ENCODE assay signal across 2 cellular contexts in the genomic region with DNA sequence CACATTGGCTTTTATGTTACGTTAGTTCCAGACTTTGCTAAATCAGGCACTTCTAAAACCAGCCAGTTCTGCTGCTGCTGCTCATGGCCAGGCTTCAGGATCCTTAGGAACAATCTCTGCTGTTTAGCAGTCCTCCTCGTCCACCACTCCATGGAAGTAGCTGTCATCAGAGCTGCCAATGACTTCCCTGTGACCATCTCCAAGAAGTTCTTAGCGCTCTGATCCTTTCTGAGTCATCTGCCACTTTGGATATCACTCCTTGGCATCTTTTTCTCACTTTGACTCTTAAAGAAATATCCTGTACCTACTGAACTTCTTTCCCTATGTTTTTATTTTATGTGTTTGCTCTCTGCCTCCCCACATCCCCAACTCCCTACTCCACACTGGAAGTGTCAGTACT.
TF ChIP-seq lines count a peak whose summit lies in the region.

No MANE protein-coding gene starts in this region.

TF ChIP-seq in A549, 52 proteins besides CTCF, POLR2A, EP300 and RAD21:
- TF ChIP-seq BHLHE40 (IDR thresholded peaks at IDR 0.05; ENCODE audit: low read depth, low read length) (no peak), SREBF2 (IDR thresholded peaks at IDR 0.05) (no peak), ELK1 (IDR thresholded peaks at IDR 0.05; ENCODE audit: low read depth, low read length) (no peak), MAFK (IDR thresholded peaks at IDR 0.05; ENCODE audit: partially characterized antibody) (no peak), FOSB (CRISPR knock-in tag; IDR thresholded peaks at IDR 0.05) (no peak), TP53 (CRISPR knock-in tag; IDR thresholded peaks at IDR 0.05) (no peak), SMC3 (IDR thresholded peaks at IDR 0.05) (no peak), RCOR1 (IDR thresholded peaks at IDR 0.05; ENCODE audit: low read depth, low read length) (no peak), GATA3 (IDR thresholded peaks at IDR 0.05; ENCODE audit: borderline replicate concordance) (no peak), RARB (CRISPR knock-in tag; IDR thresholded peaks at IDR 0.05) (no peak), ZSCAN20 (CRISPR knock-in tag; IDR thresholded peaks at IDR 0.05) (no peak), CHD4 (IDR thresholded peaks at IDR 0.05; ENCODE audit: borderline replicate concordance) (no peak), POLR2AphosphoS2 (conservative IDR thresholded peaks at IDR 0.05; ENCODE audit: low read length) (no peak), MAZ (IDR thresholded peaks at IDR 0.05; ENCODE audit: borderline replicate concordance, low read depth, low read length) (no peak), ZFP36 (IDR thresholded peaks at IDR 0.05; ENCODE audit: borderline replicate concordance, partially characterized antibody) (no peak), ESRRA (IDR thresholded peaks at IDR 0.05; ENCODE audit: borderline replicate concordance, low read length) (no peak), CHD2 (IDR thresholded peaks at IDR 0.05; ENCODE audit: low read length, partially characterized antibody) (no peak)
- TF ChIP-seq, protein P1, sequence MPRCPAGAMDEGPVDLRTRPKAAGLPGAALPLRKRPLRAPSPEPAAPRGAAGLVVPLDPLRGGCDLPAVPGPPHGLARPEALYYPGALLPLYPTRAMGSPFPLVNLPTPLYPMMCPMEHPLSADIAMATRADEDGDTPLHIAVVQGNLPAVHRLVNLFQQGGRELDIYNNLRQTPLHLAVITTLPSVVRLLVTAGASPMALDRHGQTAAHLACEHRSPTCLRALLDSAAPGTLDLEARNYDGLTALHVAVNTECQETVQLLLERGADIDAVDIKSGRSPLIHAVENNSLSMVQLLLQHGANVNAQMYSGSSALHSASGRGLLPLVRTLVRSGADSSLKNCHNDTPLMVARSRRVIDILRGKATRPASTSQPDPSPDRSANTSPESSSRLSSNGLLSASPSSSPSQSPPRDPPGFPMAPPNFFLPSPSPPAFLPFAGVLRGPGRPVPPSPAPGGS (IDR thresholded peaks at IDR 0.05) = no peak
TF ChIP-seq in A549: peak in this region for 0.

TF ChIP-seq in H1, 55 proteins besides CTCF, POLR2A, EP300 and RAD21:
- TF ChIP-seq EZH2 (IDR thresholded peaks at IDR 0.05; ENCODE audit: low read depth, low read length, severe bottlenecking) (no peak), SP1 (IDR thresholded peaks at IDR 0.05; ENCODE audit: low read depth, low read length) (no peak)
TF ChIP-seq in H1: peak in this region for 0.
